ENCODE assay signal across 13 cellular contexts in the genomic region with DNA sequence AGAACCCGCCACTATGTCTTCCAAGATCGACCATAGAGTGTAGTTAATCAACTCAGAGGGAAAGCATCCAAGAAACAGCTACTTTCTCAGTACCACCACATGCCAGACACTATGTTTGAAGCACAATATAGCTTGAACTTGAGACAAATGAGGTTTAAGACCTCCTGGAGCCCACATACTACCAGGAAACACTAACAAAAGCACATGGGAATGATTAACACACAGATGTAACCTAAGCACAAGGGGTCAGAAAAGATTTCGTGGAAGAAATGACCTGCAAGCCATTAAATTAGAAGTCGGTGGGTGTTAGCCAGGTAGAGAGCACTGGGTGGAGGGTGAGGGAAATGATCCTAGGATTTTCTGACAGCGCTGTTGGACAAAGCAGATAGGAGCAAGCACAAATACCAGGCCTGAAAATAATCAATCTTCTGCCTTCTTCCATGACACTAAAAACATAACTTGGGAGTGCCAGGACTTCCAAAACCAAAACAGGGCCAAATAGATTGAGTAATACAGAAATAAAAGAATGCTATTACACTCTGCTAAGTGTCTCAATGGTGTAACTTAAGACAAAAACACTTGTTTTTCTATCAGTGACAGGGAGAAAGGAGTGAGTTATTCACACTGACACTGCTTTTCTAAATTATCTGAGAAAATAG.
DNase-seq lines count a peak whose midpoint lies in the region; ATAC-seq, FAIRE-seq and TF ChIP-seq lines count a peak whose summit lies in the region.
"Had no signal": no experiment of that assay in that cellular context is flagged by ENCODE, and none has a peak within 500 bp of the region (broad histone marks: within the 10 kb centered on the region; RNA-seq: fewer than 3 reads in every experiment).

No MANE protein-coding gene starts in this region.

- no peak overlapping the region for H3K9ac ChIP-seq in endothelial cell of umbilical vein (replicated peaks; ENCODE audit: extremely low read depth, insufficient read depth, low read length)

- no peak overlapping the region for H2AFZ ChIP-seq in endothelial cell of umbilical vein (ENCODE audit: low read depth, low read length)

- no peaks in the 10 kb centered on the region for H3K9me3 ChIP-seq in endothelial cell of umbilical vein (replicated peaks; ENCODE audit: control insufficient read depth, insufficient read depth, low read length)
- H3K9me3 ChIP-seq in lower lobe of right lung = no peaks in the 10 kb centered on the region
- no peaks in the 10 kb centered on the region for H3K9me3 ChIP-seq in transverse colon
- H3K9me3 ChIP-seq: A549, spleen had no signal

- H3K79me2 ChIP-seq in endothelial cell of umbilical vein (ENCODE audit: control insufficient read depth, insufficient read depth, low read length) = no peaks in the 10 kb centered on the region

- TF ChIP-seq CTCF in endothelial cell of umbilical vein (IDR thresholded peaks at IDR 0.05; ENCODE audit: extremely low read depth in 1 of 2, insufficient read depth in 1 of 2, low read depth in 1 of 2, low read length in 2 of 2) = no peak
- TF ChIP-seq CTCF in lower lobe of right lung (IDR thresholded peaks at IDR 0.05) = no peak
- no peak for TF ChIP-seq CTCF in transverse colon (IDR thresholded peaks at IDR 0.05)

- H3K27ac ChIP-seq in endothelial cell of umbilical vein (ENCODE audit: insufficient read depth, low read depth, low read length) (no peak overlapping the region), lower lobe of right lung (no peak overlapping the region), transverse colon (peak overlapping the region in 3 of 4 donors; percentile 15 to 68 (median 48))
- H3K27ac ChIP-seq: A549, spleen had no signal

- H3K4me1 ChIP-seq in endothelial cell of umbilical vein (ENCODE audit: control insufficient read depth, extremely low read depth, insufficient read depth, low read length) = no peaks in the 10 kb centered on the region
- peaks cover 9% of the 10 kb centered on the region for H3K4me1 ChIP-seq in lower lobe of right lung
- H3K4me1 ChIP-seq in transverse colon = peaks cover 0 to 22% (median 4%) of the 10 kb centered on the region in 4 donors
- H3K4me1 ChIP-seq: A549 had no signal

- BruUV-seq in endothelial cell of umbilical vein (replicated peaks; lab: Mats Ljungman, UMichigan) = no TSS peak

- no peak for TF ChIP-seq EP300 in transverse colon (IDR thresholded peaks at IDR 0.05; ENCODE audit: low read depth)

- H3K27me3 Mint-ChIP-seq in activated naive CD8-positive, alpha-beta T cell = no peaks in the 10 kb centered on the region
- no peaks in the 10 kb centered on the region for H3K27me3 Mint-ChIP-seq in activated naive CD8-positive, alpha-beta T cell treated with anti-CD3 and anti-CD28 coated beads, Interleukin-2, amount 50 U/mL, for 24 hours
- H3K27me3 Mint-ChIP-seq: activated B cell treated with CpG ODN at 0.5 μM for 24 hours had no signal

- peaks cover 87% of the 10 kb centered on the region for H3K4me1 Mint-ChIP-seq in activated naive CD8-positive, alpha-beta T cell (ENCODE audit: low read depth)
- H3K4me1 Mint-ChIP-seq in activated naive CD8-positive, alpha-beta T cell treated with anti-CD3 and anti-CD28 coated beads, Interleukin-2, amount 50 U/mL, for 24 hours = peaks cover 84% of the 10 kb centered on the region

- H3K36me3 Mint-ChIP-seq in activated naive CD8-positive, alpha-beta T cell = peaks cover 12% of the 10 kb centered on the region
- peaks cover 5% of the 10 kb centered on the region for H3K36me3 Mint-ChIP-seq in activated naive CD8-positive, alpha-beta T cell treated with anti-CD3 and anti-CD28 coated beads, Interleukin-2, amount 50 U/mL, for 24 hours (ENCODE audit: low read depth)
- H3K36me3 Mint-ChIP-seq: brain had no signal

- H3K4me3 Mint-ChIP-seq in activated naive CD8-positive, alpha-beta T cell = peak overlapping the region; percentile 11
- H3K4me3 Mint-ChIP-seq in activated naive CD8-positive, alpha-beta T cell treated with anti-CD3 and anti-CD28 coated beads, Interleukin-2, amount 50 U/mL, for 24 hours = no peak overlapping the region
- H3K4me3 Mint-ChIP-seq: activated B cell treated with CpG ODN at 0.5 μM for 24 hours, brain had no signal

- no peak for ATAC-seq in activated naive CD8-positive, alpha-beta T cell treated with anti-CD3 and anti-CD28 coated beads, Interleukin-2, amount 50 U/mL, for 24 hours
- peak; percentile 49 to 59 for ATAC-seq in lower lobe of right lung
- no peak for ATAC-seq in GM19452 (IDR thresholded peaks at IDR 0.05; ENCODE audit: unreplicated experiment)
- ATAC-seq in GM19463 (IDR thresholded peaks at IDR 0.05; ENCODE audit: unreplicated experiment) = no peak
- ATAC-seq: A549 had no signal

- CTCF ChIA-PET in endothelial cell of umbilical vein (lab: Charles Lee) = interaction anchor here (0.7 to 1.0 kb wide), 2 partner anchors 26 to 28 kb away, joined by 3 to 4 read pairs; no protein-coding TSS in a partner anchor

- intact Hi-C loops in endothelial cell of umbilical vein (cut with micrococcal nuclease) (no loop called here), lower lobe of right lung (cut with DNase I) (no loop called here), transverse colon (cut with DNase I; ENCODE audit: low total_unique reads) (no loop called here)

- TF ChIP-seq POLR2A in endothelial cell of umbilical vein (IDR thresholded peaks at IDR 0.05; ENCODE audit: low read depth, low read length) = no peak
- TF ChIP-seq POLR2A in transverse colon (IDR thresholded peaks at IDR 0.05) = no peak
- no peak for TF ChIP-seq POLR2A in GM12892 (IDR thresholded peaks at IDR 0.05; ENCODE audit: low read depth, low read length)

- dilution Hi-C loops in endothelial cell of umbilical vein (cut with MboI; ENCODE audit: extremely low pct_ligation_motif_present, low sequenced_read_pairs) = no loop called here

- H3K27ac Mint-ChIP-seq in activated naive CD8-positive, alpha-beta T cell = peak overlapping the region; percentile 50
- no peak overlapping the region for H3K27ac Mint-ChIP-seq in activated naive CD8-positive, alpha-beta T cell treated with anti-CD3 and anti-CD28 coated beads, Interleukin-2, amount 50 U/mL, for 24 hours
- H3K27ac Mint-ChIP-seq: activated B cell treated with CpG ODN at 0.5 μM for 24 hours had no signal

- in situ Hi-C loops in transverse colon (cut with MboI; ENCODE audit: low pct_ligation_motif_present in 1 of 4, low pct_unique_long_range_greater_than_20kb in 1 of 4, low sequenced_read_pairs in 3 of 4) = no loop called here

- no peaks in the 10 kb centered on the region for H3K27me3 ChIP-seq in endothelial cell of umbilical vein (ENCODE audit: control insufficient read depth in 2 of 2, insufficient read depth in 2 of 2, low read length in 2 of 2)
- H3K27me3 ChIP-seq in lower lobe of right lung (ENCODE audit: low read depth) = no peaks in the 10 kb centered on the region
- H3K27me3 ChIP-seq in transverse colon = no peaks in the 10 kb centered on the region
- H3K27me3 ChIP-seq: spleen had no signal

- H3K4me3 ChIP-seq in endothelial cell of umbilical vein (replicated peaks in 1 of 3; ENCODE audit: insufficient read depth in 1 of 3, low read depth in 1 of 3, low read length in 3 of 3) = no peak overlapping the region
- no peak overlapping the region for H3K4me3 ChIP-seq in lower lobe of right lung
- H3K4me3 ChIP-seq in transverse colon = no peak overlapping the region
- H3K4me3 ChIP-seq: A549, spleen had no signal

- no peaks in the 10 kb centered on the region for H4K20me1 ChIP-seq in endothelial cell of umbilical vein (replicated peaks; ENCODE audit: control insufficient read depth, extremely low read depth, insufficient read depth, low read length)

- no peak overlapping the region for H3K4me2 ChIP-seq in endothelial cell of umbilical vein (ENCODE audit: insufficient read depth, low read length)
- H3K4me2 ChIP-seq: A549 had no signal

- POLR2A ChIA-PET in endothelial cell of umbilical vein (lab: Charles Lee) = no interaction called here

- H3K36me3 ChIP-seq in endothelial cell of umbilical vein (ENCODE audit: control insufficient read depth in 2 of 2, extremely low read depth in 1 of 2, insufficient read depth in 2 of 2, low read length in 2 of 2) (no peaks in the 10 kb centered on the region), lower lobe of right lung (no peaks in the 10 kb centered on the region), transverse colon (no peaks in the 10 kb centered on the region)
- H3K36me3 ChIP-seq: spleen had no signal

- whole genome bisulfite sequencing in transverse colon (ENCODE audit: low coverage in 1 of 2), 2 donors = 72 to 80% methylated on average over 4 to 5 of the region's 5 CpGs

- no peak for DNase-seq in activated naive CD8-positive, alpha-beta T cell treated with anti-CD3 and anti-CD28 coated beads, Interleukin-2, amount 50 U/mL, for 24 hours
- DNase-seq in endothelial cell of umbilical vein (ENCODE audit: low read depth, low spot score) (peak; percentile 15), lower lobe of right lung (no peak), transverse colon (no peak), GM12892 (ENCODE audit: insufficient read length) (no peak)
- DNase-seq: activated B cell treated with CpG ODN at 0.5 μM for 24 hours, spleen had no signal

- FAIRE-seq in endothelial cell of umbilical vein (lab: Jason Lieb, UNC) = no peak
- no peak for FAIRE-seq in GM12892 (lab: Jason Lieb, UNC)
- FAIRE-seq: A549, H1 had no signal

- H3K9me3 Mint-ChIP-seq in activated naive CD8-positive, alpha-beta T cell (ENCODE audit: low read depth) = no peaks in the 10 kb centered on the region
- no peaks in the 10 kb centered on the region for H3K9me3 Mint-ChIP-seq in activated naive CD8-positive, alpha-beta T cell treated with anti-CD3 and anti-CD28 coated beads, Interleukin-2, amount 50 U/mL, for 24 hours
- H3K9me3 Mint-ChIP-seq: activated B cell treated with CpG ODN at 0.5 μM for 24 hours, brain had no signal

- no peaks in the 10 kb centered on the region for H3K9me1 ChIP-seq in endothelial cell of umbilical vein (replicated peaks; ENCODE audit: control insufficient read depth, extremely low read depth, insufficient read depth, low read length)

TF ChIP-seq in endothelial cell of umbilical vein, 7 proteins besides CTCF, POLR2A, EP300 and RAD21:
- no peak for TF ChIP-seq POLR2AphosphoS5 (IDR thresholded peaks at IDR 0.05; ENCODE audit: insufficient read depth, low read depth, low read length)
- TF ChIP-seq GATA2 (IDR thresholded peaks at IDR 0.05; ENCODE audit: insufficient read depth, insufficient read length, low read depth, low read length) = no peak
- no peak for TF ChIP-seq JUN (IDR thresholded peaks at IDR 0.05; ENCODE audit: borderline replicate concordance, insufficient read depth, insufficient read length, low read depth)
- TF ChIP-seq MYC (IDR thresholded peaks at IDR 0.05; ENCODE audit: low read depth, low read length) = no peak
- TF ChIP-seq FOS (IDR thresholded peaks at IDR 0.05; ENCODE audit: borderline replicate concordance, insufficient read depth, low read length) = no peak
- TF ChIP-seq, protein P1, sequence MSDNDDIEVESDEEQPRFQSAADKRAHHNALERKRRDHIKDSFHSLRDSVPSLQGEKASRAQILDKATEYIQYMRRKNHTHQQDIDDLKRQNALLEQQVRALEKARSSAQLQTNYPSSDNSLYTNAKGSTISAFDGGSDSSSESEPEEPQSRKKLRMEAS (IDR thresholded peaks at IDR 0.05; ENCODE audit: insufficient read depth, insufficient read length) = no peak
- no peak for TF ChIP-seq EZH2 (IDR thresholded peaks at IDR 0.05; ENCODE audit: borderline replicate concordance, low read depth, low read length, severe bottlenecking)

Comparison
In these comparisons a context has a peak if more than half of its experiments do, and no peak if none do; other contexts are left out.
1. ATAC-seq: peak in lower lobe of right lung (2 of 2); none in activated naive CD8-positive, alpha-beta T cell treated with anti-CD3 and anti-CD28 coated beads, Interleukin-2, amount 50 U/mL, for 24 hours (single experiment), GM19452 (single experiment) and GM19463 (single experiment).
2. H3K27ac ChIP-seq: peak in transverse colon (3 of 4); none in endothelial cell of umbilical vein (single experiment) and lower lobe of right lung (single experiment).